In the genomic region with DNA sequence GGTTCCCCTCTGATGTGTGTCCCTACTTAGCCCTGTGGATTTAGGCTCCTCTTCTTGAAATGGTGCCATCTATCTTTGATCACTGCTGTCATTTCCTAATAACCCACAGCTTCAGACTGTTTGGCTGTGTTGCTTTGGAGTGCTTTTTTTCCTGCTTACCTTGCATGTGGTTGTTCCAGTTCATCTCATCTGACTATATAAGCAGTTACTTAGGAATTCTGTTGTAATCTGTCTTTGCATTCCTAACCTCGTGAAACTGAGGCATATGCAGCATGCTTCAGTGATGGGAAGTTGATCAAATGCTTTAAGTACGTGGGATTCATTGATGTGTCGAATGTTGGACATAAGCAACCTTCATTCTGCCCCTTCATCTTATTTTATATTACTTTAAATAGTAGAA, we compare ENCODE assay signal across 2 cellular contexts.
TF ChIP-seq lines count a peak whose summit lies in the region.

No MANE protein-coding gene starts in this region.

TF ChIP-seq in HepG2, 621 proteins besides CTCF, POLR2A, EP300 and RAD21:
- TF ChIP-seq HCFC1 (IDR thresholded peaks at IDR 0.05; ENCODE audit: low read depth, low read length): no peak
- no peak for TF ChIP-seq NRL (CRISPR knock-in tag; IDR thresholded peaks at IDR 0.05; ENCODE audit: borderline replicate concordance)
- TF ChIP-seq PTBP1 (IDR thresholded peaks at IDR 0.05; ENCODE audit: low read depth, low read length, poor library complexity, severe bottlenecking): no peak
- TF ChIP-seq NFRKB (IDR thresholded peaks at IDR 0.05): no peak
- no peak for TF ChIP-seq ATF2 (CRISPR knock-in tag; IDR thresholded peaks at IDR 0.05)
- no peak for TF ChIP-seq RFXAP (CRISPR knock-in tag; IDR thresholded peaks at IDR 0.05; ENCODE audit: borderline replicate concordance)
- TF ChIP-seq THRA (CRISPR knock-in tag; IDR thresholded peaks at IDR 0.05; ENCODE audit: borderline replicate concordance): no peak
- no peak for TF ChIP-seq ZBTB26 (CRISPR knock-in tag; IDR thresholded peaks at IDR 0.05; ENCODE audit: borderline replicate concordance)
- TF ChIP-seq ZNF724P (CRISPR knock-in tag; IDR thresholded peaks at IDR 0.05; ENCODE audit: borderline replicate concordance): no peak

TF ChIP-seq in GM23338, 12 proteins besides CTCF, POLR2A, EP300 and RAD21:
- TF ChIP-seq, protein P1, sequence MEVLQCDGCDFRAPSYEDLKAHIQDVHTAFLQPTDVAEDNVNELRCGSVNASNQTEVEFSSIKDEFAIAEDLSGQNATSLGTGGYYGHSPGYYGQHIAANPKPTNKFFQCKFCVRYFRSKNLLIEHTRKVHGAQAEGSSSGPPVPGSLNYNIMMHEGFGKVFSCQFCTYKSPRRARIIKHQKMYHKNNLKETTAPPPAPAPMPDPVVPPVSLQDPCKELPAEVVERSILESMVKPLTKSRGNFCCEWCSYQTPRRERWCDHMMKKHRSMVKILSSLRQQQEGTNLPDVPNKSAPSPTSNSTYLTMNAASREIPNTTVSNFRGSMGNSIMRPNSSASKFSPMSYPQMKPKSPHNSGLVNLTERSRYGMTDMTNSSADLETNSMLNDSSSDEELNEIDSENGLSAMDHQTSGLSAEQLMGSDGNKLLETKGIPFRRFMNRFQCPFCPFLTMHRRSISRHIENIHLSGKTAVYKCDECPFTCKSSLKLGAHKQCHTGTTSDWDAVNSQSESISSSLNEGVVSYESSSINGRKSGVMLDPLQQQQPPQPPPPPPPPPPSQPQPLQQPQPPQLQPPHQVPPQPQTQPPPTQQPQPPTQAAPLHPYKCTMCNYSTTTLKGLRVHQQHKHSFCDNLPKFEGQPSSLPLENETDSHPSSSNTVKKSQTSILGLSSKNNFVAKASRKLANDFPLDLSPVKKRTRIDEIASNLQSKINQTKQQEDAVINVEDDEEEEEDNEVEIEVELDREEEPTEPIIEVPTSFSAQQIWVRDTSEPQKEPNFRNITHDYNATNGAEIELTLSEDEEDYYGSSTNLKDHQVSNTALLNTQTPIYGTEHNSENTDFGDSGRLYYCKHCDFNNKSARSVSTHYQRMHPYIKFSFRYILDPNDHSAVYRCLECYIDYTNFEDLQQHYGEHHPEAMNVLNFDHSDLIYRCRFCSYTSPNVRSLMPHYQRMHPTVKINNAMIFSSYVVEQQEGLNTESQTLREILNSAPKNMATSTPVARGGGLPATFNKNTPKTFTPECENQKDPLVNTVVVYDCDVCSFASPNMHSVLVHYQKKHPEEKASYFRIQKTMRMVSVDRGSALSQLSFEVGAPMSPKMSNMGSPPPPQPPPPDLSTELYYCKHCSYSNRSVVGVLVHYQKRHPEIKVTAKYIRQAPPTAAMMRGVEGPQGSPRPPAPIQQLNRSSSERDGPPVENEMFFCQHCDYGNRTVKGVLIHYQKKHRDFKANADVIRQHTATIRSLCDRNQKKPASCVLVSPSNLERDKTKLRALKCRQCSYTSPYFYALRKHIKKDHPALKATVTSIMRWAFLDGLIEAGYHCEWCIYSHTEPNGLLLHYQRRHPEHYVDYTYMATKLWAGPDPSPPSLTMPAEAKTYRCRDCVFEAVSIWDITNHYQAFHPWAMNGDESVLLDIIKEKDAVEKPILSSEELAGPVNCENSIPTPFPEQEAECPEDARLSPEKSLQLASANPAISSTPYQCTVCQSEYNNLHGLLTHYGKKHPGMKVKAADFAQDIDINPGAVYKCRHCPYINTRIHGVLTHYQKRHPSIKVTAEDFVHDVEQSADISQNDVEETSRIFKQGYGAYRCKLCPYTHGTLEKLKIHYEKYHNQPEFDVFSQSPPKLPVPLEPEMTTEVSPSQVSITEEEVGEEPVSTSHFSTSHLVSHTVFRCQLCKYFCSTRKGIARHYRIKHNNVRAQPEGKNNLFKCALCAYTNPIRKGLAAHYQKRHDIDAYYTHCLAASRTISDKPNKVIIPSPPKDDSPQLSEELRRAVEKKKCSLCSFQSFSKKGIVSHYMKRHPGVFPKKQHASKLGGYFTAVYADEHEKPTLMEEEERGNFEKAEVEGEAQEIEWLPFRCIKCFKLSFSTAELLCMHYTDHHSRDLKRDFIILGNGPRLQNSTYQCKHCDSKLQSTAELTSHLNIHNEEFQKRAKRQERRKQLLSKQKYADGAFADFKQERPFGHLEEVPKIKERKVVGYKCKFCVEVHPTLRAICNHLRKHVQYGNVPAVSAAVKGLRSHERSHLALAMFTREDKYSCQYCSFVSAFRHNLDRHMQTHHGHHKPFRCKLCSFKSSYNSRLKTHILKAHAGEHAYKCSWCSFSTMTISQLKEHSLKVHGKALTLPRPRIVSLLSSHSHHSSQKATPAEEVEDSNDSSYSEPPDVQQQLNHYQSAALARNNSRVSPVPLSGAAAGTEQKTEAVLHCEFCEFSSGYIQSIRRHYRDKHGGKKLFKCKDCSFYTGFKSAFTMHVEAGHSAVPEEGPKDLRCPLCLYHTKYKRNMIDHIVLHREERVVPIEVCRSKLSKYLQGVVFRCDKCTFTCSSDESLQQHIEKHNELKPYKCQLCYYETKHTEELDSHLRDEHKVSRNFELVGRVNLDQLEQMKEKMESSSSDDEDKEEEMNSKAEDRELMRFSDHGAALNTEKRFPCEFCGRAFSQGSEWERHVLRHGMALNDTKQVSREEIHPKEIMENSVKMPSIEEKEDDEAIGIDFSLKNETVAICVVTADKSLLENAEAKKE (CRISPR knock-in tag; IDR thresholded peaks at IDR 0.05): no peak
- TF ChIP-seq CREB1 (CRISPR knock-in tag; IDR thresholded peaks at IDR 0.05; ENCODE audit: low read depth) (no peak), ZNF331 (CRISPR knock-in tag; IDR thresholded peaks at IDR 0.05; ENCODE audit: low read depth) (no peak), EZH2 (IDR thresholded peaks at IDR 0.05; ENCODE audit: low read depth, unreplicated experiment) (no peak), NANOG (IDR thresholded peaks at IDR 0.05; ENCODE audit: borderline replicate concordance) (no peak), STAT1 (IDR thresholded peaks at IDR 0.05; ENCODE audit: unreplicated experiment) (no peak), EZH2phosphoT487 (IDR thresholded peaks at IDR 0.05; ENCODE audit: unreplicated experiment) (no peak)
